Comparison of ENCODE assay signal across 8 cellular contexts in genomic region chr9:15211160-15211993, GRCh38.
DNase-seq lines count a peak whose midpoint lies in the region; ATAC-seq and TF ChIP-seq lines count a peak whose summit lies in the region.

No MANE protein-coding gene starts in this region.

- H3K27me3 ChIP-seq in right lobe of liver, result no peaks in the 10 kb centered on the region

- no peaks in the 10 kb centered on the region for H3K27me3 Mint-ChIP-seq in activated T-cell treated with anti-CD3 and anti-CD28 coated beads, Interleukin-2, amount 50 U/mL, for 24 hours

- 41% methylated on average over 7 of the region's 7 CpGs for WGBS in right lobe of liver (ENCODE audit: insufficient coverage, low coverage, low lambda C conversion rate, missing lambda C conversion rate)

- TF ChIP-seq CTCF in right lobe of liver (IDR thresholded peaks at IDR 0.05), result peak; percentile 79 to 94 (median 92)

- peaks cover 0 to 17% (median 5%) of the 10 kb centered on the region in 4 donors for H3K4me1 ChIP-seq in right lobe of liver

- H3K9me3 ChIP-seq in right lobe of liver, result no peaks in the 10 kb centered on the region

- peak overlapping the region in 1 of 3 donors; percentile 15 for H3K4me3 ChIP-seq in right lobe of liver

- peak overlapping the region in 2 of 3 donors; percentile 1 to 38 for H3K27ac ChIP-seq in right lobe of liver

- TF ChIP-seq POLR2A in right lobe of liver (IDR thresholded peaks at IDR 0.05), result no peak

- peaks cover 39% of the 10 kb centered on the region for H3K4me1 Mint-ChIP-seq in activated T-cell treated with anti-CD3 and anti-CD28 coated beads, Interleukin-2, amount 50 U/mL, for 24 hours (ENCODE audit: low read depth)

- DNase-seq in activated T-cell treated with anti-CD3 and anti-CD28 coated beads for 1 hour (ENCODE audit: low read depth) (peak; percentile 36), NCI-H2171 (lab: John Stamatoyannopoulos, UW) (peak; percentile 9), dermis blood vessel endothelial cell (peak; percentile 86), right lobe of liver (peak in 1 of 3 donors; percentile 55)
- DNase-seq in activated T-cell treated with anti-CD3 and anti-CD28 coated beads, Interleukin-2, amount 50 U/mL, for 24 hours, result no peak
- peak; percentile 51 for DNase-seq in activated CD4-positive, CD25-positive, alpha-beta regulatory T cell treated with anti-CD3 and anti-CD28 coated beads, Interleukin-2, amount 50 U/mL, for 16 hours (ENCODE audit: low read depth, low spot score)
- peak; percentile 22 for DNase-seq in stimulated activated CD8-positive, alpha-beta memory T cell treated with anti-CD3 and anti-CD28 coated beads, Interleukin-12 subunit alpha, Interleukin-12 subunit beta, amount 100 ng/mL, for 24 hours (ENCODE audit: extremely low read depth)

- H3K27ac Mint-ChIP-seq in activated T-cell treated with anti-CD3 and anti-CD28 coated beads, Interleukin-2, amount 50 U/mL, for 24 hours, result no peak overlapping the region

- peaks cover 8% of the 10 kb centered on the region for H3K9me3 Mint-ChIP-seq in activated T-cell treated with anti-CD3 and anti-CD28 coated beads, Interleukin-2, amount 50 U/mL, for 24 hours

- H3K36me3 ChIP-seq in right lobe of liver, result no peaks in the 10 kb centered on the region

- peak; percentile 77 for ATAC-seq in HG02885 (IDR thresholded peaks at IDR 0.05; ENCODE audit: poor library complexity, unreplicated experiment)
- peak; percentile 95 to 97 (median 96) for ATAC-seq in right lobe of liver

- H3K4me3 Mint-ChIP-seq in activated T-cell treated with anti-CD3 and anti-CD28 coated beads, Interleukin-2, amount 50 U/mL, for 24 hours, result no peak overlapping the region

- peaks cover 44% of the 10 kb centered on the region for H3K36me3 Mint-ChIP-seq in activated T-cell treated with anti-CD3 and anti-CD28 coated beads, Interleukin-2, amount 50 U/mL, for 24 hours (ENCODE audit: low read depth)

- intact Hi-C loops in right lobe of liver (cut with DNase I), result no loop called here
